ENCODE assay signal across 31 cellular contexts in the genomic region with DNA sequence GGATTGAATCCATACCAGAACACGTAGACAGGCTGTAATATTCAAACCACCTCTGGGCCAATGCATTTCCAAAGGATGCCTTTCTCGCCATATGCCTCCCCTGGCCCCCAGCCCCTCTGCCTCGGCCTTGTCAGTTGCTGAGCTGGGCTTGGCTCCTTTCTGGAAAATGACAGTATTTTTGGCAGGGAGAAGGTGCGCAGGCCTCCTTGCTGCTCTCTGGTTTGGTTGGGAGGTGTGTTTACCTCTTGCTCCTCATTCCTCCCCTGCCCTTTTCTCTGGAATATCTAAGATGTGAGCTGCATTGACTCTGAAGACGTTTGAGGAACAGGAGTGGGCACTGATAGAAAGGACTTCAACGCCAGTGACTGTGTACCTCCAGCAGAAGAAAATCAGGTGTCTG. TPM values are rescaled to one million over a fixed set of nuclear protein-coding genes. Genes with fewer than 3 reads are reported as not detected.
"Had no signal": no experiment of that assay in that cellular context is flagged by ENCODE, and none has a peak within 500 bp of the region (broad histone marks: within the 10 kb centered on the region; RNA-seq: fewer than 3 reads in every experiment).

No MANE protein-coding gene starts in this region.

- H3K9me3 Mint-ChIP-seq: activated CD4-positive, alpha-beta memory T cell treated with anti-CD3 and anti-CD28 coated beads for 36 hours; activated CD4-positive, alpha-beta T cell treated with anti-CD3 and anti-CD28 coated beads, Interleukin-2, amount 10 ng/mL, durations not matched to agents 24 days and 14 days; activated naive CD4-positive, alpha-beta T cell treated with anti-CD3 and anti-CD28 coated beads, Interleukin-2, amount 50 U/mL, for 24 hours; activated naive CD8-positive, alpha-beta T cell treated with anti-CD3 and anti-CD28 coated beads for 36 hours; activated naive CD8-positive, alpha-beta T cell treated with anti-CD3 and anti-CD28 coated beads, Interleukin-2, amount 50 U/mL, for 24 hours; activated T-cell treated with anti-CD3 and anti-CD28 coated beads, Interleukin-2, amount 50 U/mL, for 24 hours; activated T-cell treated with anti-CD3 and anti-CD28 coated beads, Interleukin-2, amount 50 U/mL, for 72 hours; brain; endodermal cell had no signal

- H3K4me1 ChIP-seq: adrenal gland, ascending aorta, colonic mucosa, foreskin keratinocyte, gastrocnemius medialis had no signal

- H3K27ac Mint-ChIP-seq: activated CD4-positive, alpha-beta memory T cell treated with anti-CD3 and anti-CD28 coated beads for 36 hours; activated CD4-positive, alpha-beta T cell treated with anti-CD3 and anti-CD28 coated beads for 36 hours; activated CD4-positive, alpha-beta T cell treated with anti-CD3 and anti-CD28 coated beads, Interleukin-2, amount 10 ng/mL, durations not matched to agents 24 days and 14 days; activated naive CD4-positive, alpha-beta T cell treated with anti-CD3 and anti-CD28 coated beads, Interleukin-2, amount 50 U/mL, for 24 hours; activated naive CD8-positive, alpha-beta T cell treated with anti-CD3 and anti-CD28 coated beads for 36 hours; activated naive CD8-positive, alpha-beta T cell treated with anti-CD3 and anti-CD28 coated beads, Interleukin-2, amount 50 U/mL, for 24 hours; activated T-cell treated with anti-CD3 and anti-CD28 coated beads, Interleukin-2, amount 50 U/mL, for 24 hours; activated T-cell treated with anti-CD3 and anti-CD28 coated beads, Interleukin-2, amount 50 U/mL, for 72 hours; endodermal cell had no signal

- H3K27me3 ChIP-seq: adrenal gland, ascending aorta, breast epithelium, colonic mucosa had no signal

- H3K4me3 Mint-ChIP-seq: activated CD4-positive, alpha-beta memory T cell treated with anti-CD3 and anti-CD28 coated beads for 36 hours; activated CD4-positive, alpha-beta T cell treated with anti-CD3 and anti-CD28 coated beads for 36 hours; activated CD4-positive, alpha-beta T cell treated with anti-CD3 and anti-CD28 coated beads, Interleukin-2, amount 10 ng/mL, durations not matched to agents 24 days and 14 days; activated naive CD4-positive, alpha-beta T cell treated with anti-CD3 and anti-CD28 coated beads, Interleukin-2, amount 50 U/mL, for 24 hours; activated naive CD8-positive, alpha-beta T cell treated with anti-CD3 and anti-CD28 coated beads for 36 hours; activated naive CD8-positive, alpha-beta T cell treated with anti-CD3 and anti-CD28 coated beads, Interleukin-2, amount 50 U/mL, for 24 hours; activated T-cell treated with anti-CD3 and anti-CD28 coated beads, Interleukin-2, amount 50 U/mL, for 24 hours; activated T-cell treated with anti-CD3 and anti-CD28 coated beads, Interleukin-2, amount 50 U/mL, for 72 hours; brain; endodermal cell had no signal

- H3K36me3 ChIP-seq: adrenal gland, ascending aorta, breast epithelium, cardiac muscle cell, colonic mucosa, gastrocnemius medialis had no signal

- H3K4me1 Mint-ChIP-seq: activated CD4-positive, alpha-beta T cell treated with anti-CD3 and anti-CD28 coated beads for 36 hours; activated CD4-positive, alpha-beta T cell treated with anti-CD3 and anti-CD28 coated beads, Interleukin-2, amount 10 ng/mL, durations not matched to agents 24 days and 14 days; activated naive CD4-positive, alpha-beta T cell treated with anti-CD3 and anti-CD28 coated beads, Interleukin-2, amount 50 U/mL, for 24 hours; activated naive CD8-positive, alpha-beta T cell treated with anti-CD3 and anti-CD28 coated beads for 36 hours; activated naive CD8-positive, alpha-beta T cell treated with anti-CD3 and anti-CD28 coated beads, Interleukin-2, amount 50 U/mL, for 24 hours had no signal

- DNase-seq: activated CD4-positive, alpha-beta memory T cell treated with anti-CD3 and anti-CD28 coated beads for 36 hours; activated CD4-positive, alpha-beta T cell treated with anti-CD3 and anti-CD28 coated beads for 36 hours; activated CD4-positive, alpha-beta T cell treated with anti-CD3 and anti-CD28 coated beads, Interleukin-2, amount 10 ng/mL, durations not matched to agents 24 days and 14 days; activated CD4-positive, CD25-positive, alpha-beta regulatory T cell; activated CD4-positive, CD25-positive, alpha-beta regulatory T cell treated with anti-CD3 and anti-CD28 coated beads, Interleukin-2, amount 50 U/mL, for 72 hours; activated CD8-positive, alpha-beta memory T cell treated with anti-CD3 and anti-CD28 coated beads, Interleukin-2, amount 50 U/mL, for 48 hours; activated gamma-delta T cell; activated naive CD4-positive, alpha-beta T cell; activated naive CD8-positive, alpha-beta T cell treated with anti-CD3 and anti-CD28 coated beads for 36 hours; activated naive CD8-positive, alpha-beta T cell treated with anti-CD3 and anti-CD28 coated beads, Interleukin-2, amount 50 U/mL, for 24 hours; activated T-cell treated with anti-CD3 and anti-CD28 coated beads for 4 hours; activated T-cell treated with anti-CD3 and anti-CD28 coated beads, Interleukin-2, amount 50 U/mL, for 24 hours; activated T-cell treated with anti-CD3 and anti-CD28 coated beads, Interleukin-2, amount 50 U/mL, for 72 hours; adrenal gland; central memory CD4-positive, alpha-beta T cell; colonic mucosa; effector memory CD4-positive, alpha-beta T cell; endodermal cell; foreskin keratinocyte; gastrocnemius medialis; glutamatergic neuron; T-helper 2 cell had no signal

- H3K4me3 ChIP-seq: adrenal gland, ascending aorta, breast epithelium, cardiac muscle cell, colonic mucosa, gastrocnemius medialis had no signal

- H3K9me3 ChIP-seq: adrenal gland, ascending aorta, breast epithelium, colonic mucosa, gastrocnemius medialis had no signal

- H3K27me3 Mint-ChIP-seq: activated CD4-positive, alpha-beta memory T cell treated with anti-CD3 and anti-CD28 coated beads for 36 hours; activated CD4-positive, alpha-beta T cell treated with anti-CD3 and anti-CD28 coated beads for 36 hours; activated naive CD4-positive, alpha-beta T cell treated with anti-CD3 and anti-CD28 coated beads, Interleukin-2, amount 50 U/mL, for 24 hours; activated naive CD8-positive, alpha-beta T cell treated with anti-CD3 and anti-CD28 coated beads for 36 hours; activated naive CD8-positive, alpha-beta T cell treated with anti-CD3 and anti-CD28 coated beads, Interleukin-2, amount 50 U/mL, for 24 hours; activated T-cell treated with anti-CD3 and anti-CD28 coated beads, Interleukin-2, amount 50 U/mL, for 24 hours had no signal

- H3K27ac ChIP-seq: adrenal gland, ascending aorta, breast epithelium, cardiac muscle cell, colonic mucosa, foreskin keratinocyte, gastrocnemius medialis had no signal

- H3K36me3 Mint-ChIP-seq: activated CD4-positive, alpha-beta memory T cell treated with anti-CD3 and anti-CD28 coated beads for 36 hours; activated naive CD4-positive, alpha-beta T cell treated with anti-CD3 and anti-CD28 coated beads, Interleukin-2, amount 50 U/mL, for 24 hours; activated naive CD8-positive, alpha-beta T cell treated with anti-CD3 and anti-CD28 coated beads for 36 hours; brain had no signal

RNA-seq across cellular contexts. Expression of a gene that starts 26.0 kb away (rescaled TPM):
- total RNA-seq: activated CD4-positive, alpha-beta memory T cell treated with anti-CD3 and anti-CD28 coated beads for 36 hours; activated CD4-positive, alpha-beta T cell treated with anti-CD3 and anti-CD28 coated beads for 36 hours; activated CD4-positive, alpha-beta T cell treated with anti-CD3 and anti-CD28 coated beads, Interleukin-2, amount 10 ng/mL, durations not matched to agents 24 days and 14 days; activated naive CD8-positive, alpha-beta T cell treated with anti-CD3 and anti-CD28 coated beads for 36 hours; activated T-cell treated with anti-CD3 and anti-CD28 coated beads, Interleukin-2, amount 50 U/mL, for 72 hours; breast epithelium; cardiac muscle cell; chondrocyte; dermis microvascular lymphatic vessel endothelial cell; epithelial cell of proximal tubule; foreskin keratinocyte; gastrocnemius medialis; T-helper 1 cell treated with Interleukin-12 subunit alpha and Interleukin-12 subunit beta and Interleukin-4 antibody, amounts not matched to agents 30 ng/mL and 1 ng/mL, for 36 hours had no signal
